9 cellular contexts compared by ENCODE assay signal in the genomic region with DNA sequence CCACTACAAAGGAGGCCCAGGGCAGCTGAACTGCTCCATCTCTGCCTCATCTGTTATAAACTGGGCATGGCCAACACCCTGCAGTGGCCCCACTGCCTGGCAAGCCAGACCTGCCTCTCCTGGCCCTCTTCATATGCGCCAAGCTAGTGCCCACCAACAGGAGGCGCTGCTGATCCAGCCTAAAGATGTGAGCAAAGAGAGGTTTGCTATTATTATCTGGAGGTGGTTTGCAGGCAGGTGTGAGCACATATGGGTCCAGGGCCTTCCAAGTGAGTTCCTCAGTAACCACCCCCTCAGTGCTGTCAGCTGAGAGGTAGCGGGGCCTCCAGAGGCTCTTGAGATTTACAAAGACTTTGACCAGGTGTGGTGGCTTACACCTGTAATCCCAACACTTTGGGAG.
DNase-seq lines count a peak whose midpoint lies in the region; ATAC-seq and TF ChIP-seq lines count a peak whose summit lies in the region.
"Had no signal": no experiment of that assay in that cellular context is flagged by ENCODE, and none has a peak within 500 bp of the region (broad histone marks: within the 10 kb centered on the region; RNA-seq: fewer than 3 reads in every experiment).

No MANE protein-coding gene starts in this region.

- H3K9me3 ChIP-seq in Peyer's patch = no peaks in the 10 kb centered on the region
- peaks cover 0 to 2% of the 10 kb centered on the region in 2 donors for H3K9me3 ChIP-seq in neuronal stem cell (replicated peaks in 1 of 2; ENCODE audit: control insufficient read depth in 2 of 2, insufficient read depth in 1 of 2, low read depth in 1 of 2, low read length in 2 of 2)

- no peak overlapping the region for H3K4me2 ChIP-seq in neuronal stem cell (ENCODE audit: insufficient read depth, low read length, poor library complexity, severe bottlenecking)

- ATAC-seq in esophagus mucosa (no peak), GM18909 (IDR thresholded peaks at IDR 0.05; ENCODE audit: poor library complexity, unreplicated experiment) (no peak)

- DNase-seq in GM10266 (ENCODE audit: extremely low spot score) (peak; percentile 28), Peyer's patch (peak; percentile 57 to 76 (median 60)), lung microvascular endothelial cell (ENCODE audit: low read depth in 2 of 2) (peak; percentile 55 to 56), RWPE1 (ENCODE audit: low spot score) (no peak), neuronal stem cell (ENCODE audit: low spot score) (no peak)
- peak; percentile 86 for DNase-seq in activated naive CD4-positive, alpha-beta T cell treated with anti-CD3 and anti-CD28 coated beads for 36 hours

- H3K14ac ChIP-seq in neuronal stem cell (ENCODE audit: low read length) = no peak overlapping the region

- H3K27me3 ChIP-seq in Peyer's patch (no peaks in the 10 kb centered on the region), neuronal stem cell (ENCODE audit: control insufficient read depth in 3 of 3, insufficient read depth in 3 of 3, low read depth in 1 of 3, low read length in 3 of 3) (no peaks in the 10 kb centered on the region)

- TF ChIP-seq CTCF in GM10266 (IDR thresholded peaks at IDR 0.05; ENCODE audit: control insufficient read depth, insufficient read depth, low read depth, missing control alignments) = peak; percentile 68
- TF ChIP-seq CTCF in Peyer's patch (IDR thresholded peaks at IDR 0.05) = peak in 5 of 6 experiments; percentile 40 to 52 (median 50)
- TF ChIP-seq CTCF in RWPE1 (conservative IDR thresholded peaks at IDR 0.05; ENCODE audit: low read depth) = no peak; the same call in 1 of the 2 replicates

- POLR2A ChIA-PET in RWPE1 (lab: Yijun Ruan, JAX; ENCODE audit: low non-redundant PET) = no interaction called here

- H3K79me1 ChIP-seq in neuronal stem cell (ENCODE audit: low read depth, low read length) = peaks cover 2% of the 10 kb centered on the region

- peaks cover 31% of the 10 kb centered on the region for H3K27me3 Mint-ChIP-seq in activated naive CD4-positive, alpha-beta T cell treated with anti-CD3 and anti-CD28 coated beads for 36 hours (ENCODE audit: low read depth)

- CTCF ChIA-PET in activated naive CD4-positive, alpha-beta T cell treated with anti-CD3 and anti-CD28 coated beads for 36 hours (lab: Charles Lee) = interaction anchor here (0.6 to 4.5 kb wide), 20 partner anchors 9 to 644 kb away, joined by 3 to 61 read pairs (median 4); a partner anchor contains a TSS
- CTCF ChIA-PET in RWPE1 (lab: Yijun Ruan, JAX) = interaction anchor here (0.5 to 1.3 kb wide), 3 partner anchors 85 to 398 kb away, joined by 3 to 4 read pairs (median 4); no protein-coding TSS in a partner anchor

- H3K9ac ChIP-seq in neuronal stem cell (ENCODE audit: low read depth, low read length, poor library complexity) = no peak overlapping the region

- no peak overlapping the region for H4K8ac ChIP-seq in neuronal stem cell (ENCODE audit: low read depth, low read length)

- H3K36me3 ChIP-seq in Peyer's patch (no peaks in the 10 kb centered on the region), neuronal stem cell (replicated peaks in 1 of 2; ENCODE audit: control insufficient read depth in 2 of 2, insufficient read depth in 2 of 2, low read length in 2 of 2) (no peaks in the 10 kb centered on the region)

- peaks cover 24% of the 10 kb centered on the region for H3K4me1 Mint-ChIP-seq in activated naive CD4-positive, alpha-beta T cell treated with anti-CD3 and anti-CD28 coated beads for 36 hours (ENCODE audit: low read depth)

- H4K91ac ChIP-seq in neuronal stem cell (ENCODE audit: low read depth, low read length, poor library complexity) = no peak overlapping the region

- H3K4me1 ChIP-seq in Peyer's patch = peaks cover 6 to 21% (median 11%) of the 10 kb centered on the region in 4 donors
- peaks cover 9 to 10% of the 10 kb centered on the region in 2 donors for H3K4me1 ChIP-seq in neuronal stem cell (ENCODE audit: control insufficient read depth in 2 of 2, insufficient read depth in 1 of 2, low read depth in 1 of 2, low read length in 2 of 2)

- intact Hi-C loops in activated naive CD4-positive, alpha-beta T cell treated with anti-CD3 and anti-CD28 coated beads for 36 hours (cut with micrococcal nuclease) = loop anchor here (1.0 to 5.0 kb wide), 2 partner anchors 119 to 1158 kb away; no protein-coding TSS in a partner anchor

- H3K27ac ChIP-seq in Peyer's patch = no peak overlapping the region
- no peak overlapping the region for H3K27ac ChIP-seq in RWPE1
- H3K27ac ChIP-seq in neuronal stem cell (replicated peaks; ENCODE audit: low read length) = no peak overlapping the region

- H3K18ac ChIP-seq in neuronal stem cell (ENCODE audit: low read length) = no peak overlapping the region

- H2BK5ac ChIP-seq in neuronal stem cell (ENCODE audit: low read length) = no peak overlapping the region

- no peak overlapping the region for H2BK120ac ChIP-seq in neuronal stem cell (ENCODE audit: low read depth, low read length)

- H3K27ac Mint-ChIP-seq in activated naive CD4-positive, alpha-beta T cell treated with anti-CD3 and anti-CD28 coated beads for 36 hours = no peak overlapping the region
- H3K27ac Mint-ChIP-seq: IgD-negative memory B cell had no signal

- H3K4me3 ChIP-seq in Peyer's patch (no peak overlapping the region), neuronal stem cell (ENCODE audit: low read length in 2 of 2) (no peak overlapping the region)

- no peak overlapping the region for H3K4ac ChIP-seq in neuronal stem cell (ENCODE audit: low read length)

- H2BK12ac ChIP-seq in neuronal stem cell (ENCODE audit: low read length) = no peak overlapping the region

- no peak for TF ChIP-seq POLR2A in Peyer's patch (IDR thresholded peaks at IDR 0.05)

- H2AK5ac ChIP-seq in neuronal stem cell (ENCODE audit: low read depth, low read length) = no peak overlapping the region

- no peak overlapping the region for H2AFZ ChIP-seq in neuronal stem cell (ENCODE audit: low read length)

- no CpG with 5 or more reads among the region's 3 CpGs for WGBS in neuronal stem cell (ENCODE audit: extremely low coverage in 2 of 2, insufficient read length in 2 of 2, insufficient replicate concordance in 1 of 2), 2 donors

- H3K36me3 Mint-ChIP-seq in activated naive CD4-positive, alpha-beta T cell treated with anti-CD3 and anti-CD28 coated beads for 36 hours (ENCODE audit: low read depth) = no peaks in the 10 kb centered on the region
- H3K36me3 Mint-ChIP-seq: IgD-negative memory B cell had no signal

- H3K23ac ChIP-seq in neuronal stem cell (ENCODE audit: low read depth, low read length, poor library complexity) = no peak overlapping the region

- H2BK15ac ChIP-seq in neuronal stem cell (ENCODE audit: low read length) = no peak overlapping the region

- no peak overlapping the region for H3K4me3 Mint-ChIP-seq in activated naive CD4-positive, alpha-beta T cell treated with anti-CD3 and anti-CD28 coated beads for 36 hours

- no peaks in the 10 kb centered on the region for H3K9me3 Mint-ChIP-seq in activated naive CD4-positive, alpha-beta T cell treated with anti-CD3 and anti-CD28 coated beads for 36 hours
- H3K9me3 Mint-ChIP-seq: IgD-negative memory B cell had no signal

Comparison
In these comparisons a context has a peak if more than half of its experiments do, and no peak if none do; other contexts are left out.
1. DNase-seq: peak in GM10266 (single experiment), Peyer's patch (3 of 3), activated naive CD4-positive, alpha-beta T cell treated with anti-CD3 and anti-CD28 coated beads for 36 hours (single experiment) and lung microvascular endothelial cell (2 of 2); none in RWPE1 (single experiment) and neuronal stem cell (single experiment).